In the genomic region with DNA sequence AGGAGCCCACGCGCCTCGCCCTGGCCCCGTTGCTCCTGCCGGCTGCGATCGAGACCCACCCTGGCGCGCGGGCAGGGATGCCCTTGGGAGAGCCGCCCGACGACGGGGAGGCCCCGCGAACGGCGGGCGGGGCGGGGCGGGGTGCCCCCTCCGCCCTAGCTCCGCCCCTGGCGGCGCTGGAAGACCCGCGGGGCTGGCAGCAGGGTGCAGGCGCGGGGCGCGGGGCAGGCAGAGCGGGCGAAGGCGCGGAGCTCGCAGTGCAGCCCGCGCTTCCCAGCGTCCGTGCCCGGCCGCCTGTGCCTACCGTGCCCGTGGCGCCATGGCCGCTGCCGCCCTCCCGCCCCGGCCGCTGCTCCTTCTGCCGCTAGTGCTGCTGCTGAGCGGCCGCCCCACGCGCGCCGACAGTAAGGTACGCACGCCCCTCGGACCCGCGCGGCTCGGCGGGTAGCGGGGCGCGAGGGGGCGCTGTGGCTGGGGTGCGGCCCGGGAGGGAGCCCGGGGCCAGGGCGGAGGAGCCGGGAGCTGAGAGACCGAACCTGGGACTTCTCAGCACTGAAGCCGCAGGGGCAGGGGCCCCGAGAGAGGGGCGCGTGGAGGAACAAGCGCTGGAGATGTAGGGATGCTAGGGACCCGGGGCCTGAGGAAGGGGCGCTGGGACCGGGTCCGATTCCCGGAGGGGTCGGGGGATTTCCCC, we compare ENCODE assay signal across 8 cellular contexts. TPM values are rescaled to one million over a fixed set of nuclear protein-coding genes. Genes with fewer than 3 reads are reported as not detected.
DNase-seq lines count a peak whose midpoint lies in the region; ATAC-seq and TF ChIP-seq lines count a peak whose summit lies in the region.

A gene (plus strand): TSS at position 182 of the 694 bp plus-strand sequence. CDS start 138 bp downstream, at position 320.

- peaks cover 0 to 3% (median 0%) of the 10 kb centered on the region in 8 donors for H3K9me3 Mint-ChIP-seq in CD4-positive, alpha-beta memory T cell

- ATAC-seq in HG02759 (IDR thresholded peaks at IDR 0.05; ENCODE audit: unreplicated experiment) (peak; percentile 39), GM18867 (IDR thresholded peaks at IDR 0.05; ENCODE audit: unreplicated experiment) (no peak)

- peaks cover 20% of the 10 kb centered on the region for H3K27me3 ChIP-seq in CD4-positive, alpha-beta memory T cell (ENCODE audit: insufficient read depth, low read length)
- peaks cover 32% of the 10 kb centered on the region for H3K27me3 ChIP-seq in neuron (ENCODE audit: insufficient read depth, low read length)

- H2AFZ ChIP-seq in neuron (ENCODE audit: low read depth, low read length), result no peak within 1 kb of the TSS

- H3K36me3 Mint-ChIP-seq in CD4-positive, alpha-beta memory T cell, result no peaks in the 10 kb centered on the region

- H3K27ac Mint-ChIP-seq in CD4-positive, alpha-beta memory T cell, result peak within 1 kb of the TSS in 2 of 7 donors; percentile 48 to 66

- peaks cover 9 to 29% (median 18%) of the 10 kb centered on the region in 4 donors for H3K4me1 Mint-ChIP-seq in CD4-positive, alpha-beta memory T cell

- peak within 1 kb of the TSS; percentile 61 to 81 (median 72) for H3K4me3 Mint-ChIP-seq in CD4-positive, alpha-beta memory T cell

- intact Hi-C loops in CD4-positive, alpha-beta memory T cell (cut with micrococcal nuclease), result no loop called here

- H3K27ac ChIP-seq in CD4-positive, alpha-beta memory T cell (ENCODE audit: low read depth, low read length), result no peak within 1 kb of the TSS

- no peaks in the 10 kb centered on the region for H3K36me3 ChIP-seq in CD4-positive, alpha-beta memory T cell (ENCODE audit: insufficient read depth, low read length)
- H3K36me3 ChIP-seq in neuron (ENCODE audit: insufficient read depth, low read length), result no peaks in the 10 kb centered on the region

- DNase-seq in CD4-positive, alpha-beta memory T cell, result peak in 2 of 5 donors; percentile 11
- DNase-seq in activated CD4-positive, alpha-beta T cell treated with anti-CD3 and anti-CD28 coated beads, Interleukin-2, amount 50 U/mL, for 1 hour, result peak; percentile 8
- DNase-seq in fibroblast of villous mesenchyme (ENCODE audit: low read depth), result no peak
- DNase-seq in NCI-H446 (lab: John Stamatoyannopoulos, UW), result no peak
- no peak for DNase-seq in dedifferentiated amniotic fluid mesenchymal stem cell (ENCODE audit: extremely low spot score)

- H3K9me3 ChIP-seq in CD4-positive, alpha-beta memory T cell (ENCODE audit: control insufficient read depth in 1 of 2, low read length in 2 of 2), result no peaks in the 10 kb centered on the region
- H3K9me3 ChIP-seq in neuron (ENCODE audit: low read length), result no peaks in the 10 kb centered on the region

- peak; percentile 41 for TF ChIP-seq CTCF in fibroblast of villous mesenchyme (IDR thresholded peaks at IDR 0.05; ENCODE audit: insufficient read depth, low read depth, low read length)

- CTCF ChIA-PET in CD4-positive, alpha-beta memory T cell (lab: Charles Lee; ENCODE audit: partially characterized antibody), result interaction anchor here (0.8 to 12.2 kb wide), 5 partner anchors 15 to 542 kb away, joined by 3 to 230 read pairs (median 4); a partner anchor contains a TSS

- POLR2A ChIA-PET in CD4-positive, alpha-beta memory T cell (lab: Charles Lee; ENCODE audit: partially characterized antibody), result interaction anchor here (1.3 kb wide), 1 partner anchor 76 kb away, joined by 5 read pairs; a partner anchor contains a TSS

- H3K4me3 ChIP-seq in CD4-positive, alpha-beta memory T cell (ENCODE audit: low read length in 2 of 2), result peak within 1 kb of the TSS in 1 of 2 donors; percentile 24
- H3K4me3 ChIP-seq in fibroblast of villous mesenchyme (ENCODE audit: low read depth, low read length), result peak within 1 kb of the TSS; percentile 58
- H3K4me3 ChIP-seq in neuron (ENCODE audit: low read length), result peak within 1 kb of the TSS; percentile 27

- peaks cover 22 to 30% of the 10 kb centered on the region in 2 donors for H3K27me3 Mint-ChIP-seq in CD4-positive, alpha-beta memory T cell

- peaks cover 11% of the 10 kb centered on the region for H3K4me1 ChIP-seq in CD4-positive, alpha-beta memory T cell (ENCODE audit: insufficient read depth, low read length)
- peaks cover 17% of the 10 kb centered on the region for H3K4me1 ChIP-seq in neuron (ENCODE audit: insufficient read depth, low read length)

RNA-seq across cellular contexts. Expression of the gene that starts here (rescaled TPM):
- total RNA-seq in CD4-positive, alpha-beta memory T cell, result not detected
- polyA plus RNA-seq in CD4-positive, alpha-beta memory T cell, result not detected
- 4.3 and 5.5 TPM in 2 replicates for total RNA-seq in fibroblast of villous mesenchyme
